8 cellular contexts compared by ENCODE assay signal in the genomic region with DNA sequence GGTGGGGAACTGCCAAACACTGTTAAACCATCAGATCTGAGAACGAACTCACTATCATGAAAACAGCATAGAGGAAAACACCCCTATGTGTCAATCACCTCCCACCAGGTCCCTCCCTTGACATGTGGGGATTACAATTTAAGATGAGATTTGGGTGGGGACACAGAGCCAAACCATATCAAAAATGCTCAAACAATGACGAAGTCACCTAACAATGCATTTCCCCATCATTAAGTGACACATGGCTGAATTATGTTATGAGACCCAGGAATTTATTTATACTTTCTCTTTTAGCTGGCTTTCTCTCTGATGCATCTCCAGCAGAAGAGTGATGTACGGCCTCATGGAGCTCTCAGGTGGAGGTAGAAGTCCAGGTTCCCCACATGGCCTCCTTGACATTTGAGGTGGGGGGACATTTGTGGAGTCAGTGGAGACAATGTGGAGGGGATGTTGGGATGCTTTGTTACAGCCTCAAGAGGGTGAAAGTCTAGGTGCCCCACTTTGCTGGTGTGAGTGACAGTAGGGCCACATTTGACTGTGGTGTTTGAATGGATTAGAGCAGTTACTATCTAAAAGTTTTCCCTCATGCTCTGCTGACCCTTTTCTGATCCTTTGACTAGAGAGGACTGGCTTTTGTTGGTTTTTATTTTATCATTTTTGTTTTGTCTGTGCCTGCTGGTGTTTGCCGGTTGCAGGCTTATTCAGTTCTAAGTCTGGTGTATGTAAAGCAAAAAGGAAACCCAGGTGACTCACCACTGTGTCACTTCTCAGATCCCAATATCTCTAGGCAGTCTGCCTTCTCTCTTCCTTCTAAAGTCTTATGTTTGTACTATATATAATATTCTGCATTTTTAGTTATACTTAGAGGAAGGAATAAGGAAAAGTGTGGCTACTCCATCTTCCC. TPM values are rescaled to one million over a fixed set of nuclear protein-coding genes. Genes with fewer than 3 reads are reported as not detected.
A peak's percentile ranks its signal among the peaks of the same experiment; 100 is the strongest.
DNase-seq lines count a peak whose midpoint lies in the region; FAIRE-seq and TF ChIP-seq lines count a peak whose summit lies in the region.

No MANE protein-coding gene starts in this region.

- FAIRE-seq in HTR-8/SVneo (lab: Jason Lieb, UNC), result no peak
- no peak for FAIRE-seq in GM12892 (lab: Jason Lieb, UNC)

- no peak for TF ChIP-seq POLR2A in GM12892 (IDR thresholded peaks at IDR 0.05; ENCODE audit: low read depth, low read length)

- DNase-seq in stimulated activated CD4-positive, alpha-beta T cell treated with anti-CD3 and anti-CD28 coated beads, Interleukin-1b, Interleukin-23, amount 100 ng/mL, for 48 hours, result peak; percentile 24
- DNase-seq in stimulated activated CD4-positive, alpha-beta T cell treated with anti-CD3 and anti-CD28 coated beads, Interleukin-2, amount 100 ng/mL, for 48 hours, result no peak
- DNase-seq in HTR-8/SVneo (ENCODE audit: insufficient read length, low spot score) (peak; percentile 40), cardiac fibroblast (ENCODE audit: low read depth in 2 of 2) (peak; percentile 54 to 88), glutamatergic neuron (no peak), posterior cingulate gyrus (no peak), type B pancreatic cell (ENCODE audit: extremely low spot score, unreplicated experiment) (no peak), GM12892 (ENCODE audit: insufficient read length) (no peak)

- H3K4me1 Mint-ChIP-seq in glutamatergic neuron (ENCODE audit: low read depth, unreplicated experiment), result peaks cover 4% of the 10 kb centered on the region
- H3K4me1 Mint-ChIP-seq in type B pancreatic cell (ENCODE audit: unreplicated experiment), result no peaks in the 10 kb centered on the region

- H3K4me3 Mint-ChIP-seq in glutamatergic neuron (ENCODE audit: unreplicated experiment) (no peak overlapping the region), type B pancreatic cell (no peak overlapping the region)

- TF ChIP-seq CTCF in cardiac fibroblast (IDR thresholded peaks at IDR 0.05; ENCODE audit: low read depth, low read length) (no peak), glutamatergic neuron (IDR thresholded peaks at IDR 0.05; ENCODE audit: partially characterized antibody, unreplicated experiment) (no peak), type B pancreatic cell (conservative IDR thresholded peaks at IDR 0.05) (no peak)

- H3K36me3 Mint-ChIP-seq in glutamatergic neuron (ENCODE audit: unreplicated experiment) (no peaks in the 10 kb centered on the region), type B pancreatic cell (no peaks in the 10 kb centered on the region)

- H3K4me3 ChIP-seq in cardiac fibroblast (replicated peaks in 1 of 2; ENCODE audit: low read depth in 2 of 2, low read length in 2 of 2), result peak overlapping the region in 1 of 2 donors; percentile 34

- intact Hi-C loops in posterior cingulate gyrus (cut with DNase I), result no loop called here

- H3K9me3 Mint-ChIP-seq in glutamatergic neuron (ENCODE audit: unreplicated experiment) (no peaks in the 10 kb centered on the region), type B pancreatic cell (no peaks in the 10 kb centered on the region)

- H3K27me3 Mint-ChIP-seq in glutamatergic neuron (ENCODE audit: unreplicated experiment), result no peaks in the 10 kb centered on the region
- H3K27me3 Mint-ChIP-seq in type B pancreatic cell, result peaks cover 9% of the 10 kb centered on the region

- H3K27ac Mint-ChIP-seq in glutamatergic neuron (ENCODE audit: unreplicated experiment), result no peak overlapping the region
- no peak overlapping the region for H3K27ac Mint-ChIP-seq in type B pancreatic cell

RNA-seq across cellular contexts. Expression of a gene that starts 18.5 kb away (rescaled TPM):
- total RNA-seq in glutamatergic neuron (ENCODE audit: unreplicated experiment) (25.1 TPM), type B pancreatic cell (ENCODE audit: low replicate concordance) (9.0 and 15.0 TPM in 2 replicates)
- polyA plus RNA-seq in GM12892 (2012; ENCODE audit: missing spikeins), result 2.9 TPM

RNA-seq across cellular contexts. Expression of a gene that starts 38.3 kb away (rescaled TPM):
- not detected for total RNA-seq in glutamatergic neuron (ENCODE audit: unreplicated experiment)
- total RNA-seq in type B pancreatic cell (ENCODE audit: low replicate concordance), result 0.19 and 0.33 TPM in 2 replicates
- not detected for polyA plus RNA-seq in GM12892 (2012; ENCODE audit: missing spikeins)

Comparison
In these comparisons a context has a peak if more than half of its experiments do, and no peak if none do; other contexts are left out.
1. DNase-seq: peak in stimulated activated CD4-positive, alpha-beta T cell treated with anti-CD3 and anti-CD28 coated beads, Interleukin-1b, Interleukin-23, amount 100 ng/mL, for 48 hours (single experiment), HTR-8/SVneo (single experiment) and cardiac fibroblast (2 of 2); none in stimulated activated CD4-positive, alpha-beta T cell treated with anti-CD3 and anti-CD28 coated beads, Interleukin-2, amount 100 ng/mL, for 48 hours (0 of 2), glutamatergic neuron (single experiment), posterior cingulate gyrus (0 of 10), type B pancreatic cell (single experiment) and GM12892 (single experiment).